In genomic region chr12:109777544-109777943, GRCh38 we compare ENCODE assay signal across 1 cellular context.
A peak's percentile ranks its signal among the peaks of the same experiment; 100 is the strongest.
TF ChIP-seq lines count a peak whose summit lies in the region.

No MANE protein-coding gene starts in this region.

TF ChIP-seq in K562, 482 proteins besides CTCF, POLR2A, EP300 and RAD21 (continued from another document):
- TF ChIP-seq HMBOX1 (IDR thresholded peaks at IDR 0.05) (no peak), RAD51 (IDR thresholded peaks at IDR 0.05; ENCODE audit: borderline replicate concordance, low read depth) (peak; percentile 56; the same call in 1 of the 2 replicates), AFF4 (CRISPR knock-in tag; IDR thresholded peaks at IDR 0.05) (no peak), WHSC1 (IDR thresholded peaks at IDR 0.05; ENCODE audit: low read length) (no peak), FOXO4 (CRISPR knock-in tag; IDR thresholded peaks at IDR 0.05) (no peak), ILK (tag; IDR thresholded peaks at IDR 0.05; ENCODE audit: borderline replicate concordance, low read depth) (no peak), SFPQ (IDR thresholded peaks at IDR 0.05; ENCODE audit: low read depth, low read length) (no peak), SMARCB1 (IDR thresholded peaks at IDR 0.05; ENCODE audit: insufficient read length, low read depth) (no peak), GATAD2A (IDR thresholded peaks at IDR 0.05) (no peak), MYC (IDR thresholded peaks at IDR 0.05; ENCODE audit: low read depth, low read length) (no peak), MYC (CRISPR knock-in tag; IDR thresholded peaks at IDR 0.05; ENCODE audit: borderline replicate concordance, low read depth) (no peak), ZBTB43 (CRISPR knock-in tag; IDR thresholded peaks at IDR 0.05) (no peak), ATF7 (IDR thresholded peaks at IDR 0.05) (no peak), ZNF589 (CRISPR knock-in tag; IDR thresholded peaks at IDR 0.05; ENCODE audit: low read depth) (no peak), NFE2 (IDR thresholded peaks at IDR 0.05; ENCODE audit: low read depth) (no peak), USF2 (CRISPR knock-in tag; IDR thresholded peaks at IDR 0.05) (peak; percentile 73), KAT8 (IDR thresholded peaks at IDR 0.05; ENCODE audit: low read depth) (no peak), ZNF830 (CRISPR knock-in tag; IDR thresholded peaks at IDR 0.05) (no peak), SMC3 (conservative IDR thresholded peaks at IDR 0.05; ENCODE audit: insufficient read depth, low read depth, low read length) (no peak), USF1 (CRISPR knock-in tag; IDR thresholded peaks at IDR 0.05) (peak; percentile 66), ZNF76 (CRISPR knock-in tag; IDR thresholded peaks at IDR 0.05; ENCODE audit: borderline replicate concordance) (no peak), SMAD4 (CRISPR knock-in tag; conservative IDR thresholded peaks at IDR 0.05) (no peak), HNRNPK (IDR thresholded peaks at IDR 0.05; ENCODE audit: low read depth, low read length, poor library complexity, severe bottlenecking) (no peak), ZNF57 (CRISPR knock-in tag; IDR thresholded peaks at IDR 0.05) (no peak), ZBTB2 (IDR thresholded peaks at IDR 0.05) (no peak), CBX8 (IDR thresholded peaks at IDR 0.05; ENCODE audit: borderline replicate concordance, extremely low read depth, low read depth, low read length, poor library complexity, severe bottlenecking) (no peak), BCL6 (CRISPR knock-in tag; IDR thresholded peaks at IDR 0.05) (no peak), CBFB (CRISPR knock-in tag; IDR thresholded peaks at IDR 0.05) (no peak), RBM25 (IDR thresholded peaks at IDR 0.05; ENCODE audit: low read depth, low read length, severe bottlenecking) (peak; percentile 8), TFAP4 (CRISPR knock-in tag; IDR thresholded peaks at IDR 0.05; ENCODE audit: borderline replicate concordance) (no peak), ZNF197 (CRISPR knock-in tag; IDR thresholded peaks at IDR 0.05; ENCODE audit: low read depth) (no peak), POU5F1 (IDR thresholded peaks at IDR 0.05; ENCODE audit: borderline replicate concordance, low read depth, low read length, partially characterized antibody) (no peak), BMI1 (IDR thresholded peaks at IDR 0.05; ENCODE audit: low read length) (no peak), TBP (optimal IDR thresholded peaks at IDR 0.05; ENCODE audit: low read depth, low read length) (no peak)
